Comparison of ENCODE assay signal across 26 cellular contexts in genomic region chr7:94241402-94241925, GRCh38.
"Had no signal": no experiment of that assay in that cellular context is flagged by ENCODE, and none has a peak within 500 bp of the region (broad histone marks: within the 10 kb centered on the region; RNA-seq: fewer than 3 reads in every experiment).

No MANE protein-coding gene starts in this region.

- ATAC-seq: left colon; left lung; lower lobe of right lung; natural killer cell; psoas muscle; stimulated activated memory B cell treated with anti-CD40 and anti-IgM and Interleukin-4, amounts not matched to agents 10 μg/mL and 1 μg/mL and 100 μg/mL, for 72 hours; stimulated activated naive CD8-positive, alpha-beta T cell treated with anti-CD3 and anti-CD28 coated beads, Interleukin-15, amount 100 ng/mL, for 72 hours had no signal

- H3K79me2 ChIP-seq: parathyroid adenoma had no signal

- H3K27ac ChIP-seq: left lung, lower lobe of right lung, neural progenitor cell, neutrophil, parathyroid adenoma, psoas muscle, right lobe of liver, tibial nerve, uterus had no signal

- H3K36me3 ChIP-seq: left lung, lower lobe of right lung, neural progenitor cell, neutrophil, right lobe of liver, tibial nerve, uterus had no signal

- H3K9me3 ChIP-seq: left lung, lower lobe of right lung, neutrophil, psoas muscle, right lobe of liver, tibial nerve, uterus had no signal

- DNase-seq: kidney; left colon; left lung; lower lobe of right lung; mammary epithelial cell; mesenchymal stem cell; naive B cell; natural killer cell; nephron progenitor cell; occipital lobe; psoas muscle; right lobe of liver; stimulated activated CD4-positive, alpha-beta T cell treated with anti-CD3 and anti-CD28 coated beads, Interleukin-1b, Interleukin-23, amount 100 ng/mL, for 48 hours; stimulated activated CD4-positive, alpha-beta T cell treated with anti-CD3 and anti-CD28 coated beads, Interleukin-2, amount 100 ng/mL, for 48 hours; stimulated activated CD4-positive, alpha-beta T cell treated with anti-CD3 and anti-CD28 coated beads, Interleukin-4, amount 100 ng/mL, for 4 hours; stimulated activated CD8-positive, alpha-beta memory T cell treated with anti-CD3 and anti-CD28 coated beads, Interleukin-4, amount 100 ng/mL, for 48 hours; stimulated activated naive CD4-positive, alpha-beta T cell treated with Interleukin-2 at 50 U/mL for 16 hours; stimulated activated naive CD8-positive, alpha-beta T cell treated with anti-CD3 and anti-CD28 coated beads, Interleukin-15, amount 100 ng/mL, for 72 hours; substantia nigra; uterus had no signal

- H3K27me3 ChIP-seq: left lung, neutrophil, right lobe of liver, tibial nerve, uterus had no signal

- H3K4me3 ChIP-seq: left lung, lower lobe of right lung, neural progenitor cell, psoas muscle, right lobe of liver, smooth muscle cell, tibial nerve, uterus had no signal

- H3K4me1 ChIP-seq: left lung, parathyroid adenoma, psoas muscle, right lobe of liver, tibial nerve, uterus had no signal

- H3K9ac ChIP-seq: neural progenitor cell, parathyroid adenoma had no signal

- H3K4me2 ChIP-seq: neural progenitor cell, smooth muscle cell had no signal
